In genomic region chr11:46382644-46383403, GRCh38 we compare ENCODE assay signal across 8 cellular contexts. TPM values are rescaled to one million over a fixed set of nuclear protein-coding genes. Genes with fewer than 3 reads are reported as not detected.
DNase-seq lines count a peak whose midpoint lies in the region; ATAC-seq and TF ChIP-seq lines count a peak whose summit lies in the region.

No MANE protein-coding gene starts in this region.

- TF ChIP-seq EP300 in neural cell (conservative IDR thresholded peaks at IDR 0.05; ENCODE audit: poor library complexity, severe bottlenecking), result no peak

- DNase-seq in SHP77 (lab: John Stamatoyannopoulos, UW), result peak; percentile 50 to 59
- DNase-seq in SHP77 treated with DMSO at 0.1 percent for 48 hours (lab: John Stamatoyannopoulos, UW), result no peak
- DNase-seq in NCI-H526 treated with DMSO at 0.1 percent for 48 hours (lab: John Stamatoyannopoulos, UW), result peak; percentile 50
- DNase-seq in effector memory CD4-positive, alpha-beta T cell, result no peak

- no peak for TF ChIP-seq RAD21 in neural cell (conservative IDR thresholded peaks at IDR 0.05)

- peaks cover 14% of the 10 kb centered on the region for H3K79me2 ChIP-seq in neural cell (replicated peaks; ENCODE audit: insufficient read depth, low read length)

- H3K4me1 ChIP-seq in effector memory CD4-positive, alpha-beta T cell (ENCODE audit: control insufficient read depth, insufficient read depth, low read length, poor library complexity, severe bottlenecking), result peaks cover 11% of the 10 kb centered on the region

- H3K9me3 ChIP-seq in effector memory CD4-positive, alpha-beta T cell (ENCODE audit: control insufficient read depth, low read length), result no peaks in the 10 kb centered on the region
- no peaks in the 10 kb centered on the region for H3K9me3 ChIP-seq in neural cell (ENCODE audit: low read length)

- peak overlapping the region; percentile 60 for H3K4me3 ChIP-seq in effector memory CD4-positive, alpha-beta T cell (ENCODE audit: insufficient read depth, low read depth, low read length, poor library complexity, severe bottlenecking)
- H3K4me3 ChIP-seq in neural cell (ENCODE audit: low read length), result peak overlapping the region; percentile 73

- H3K4me2 ChIP-seq in neural cell (ENCODE audit: low read length), result peak overlapping the region; percentile 39

- no peaks in the 10 kb centered on the region for H3F3A ChIP-seq in neural cell (ENCODE audit: insufficient read depth, low read length, poor library complexity, severe bottlenecking)

- H3K27ac ChIP-seq in effector memory CD4-positive, alpha-beta T cell (ENCODE audit: insufficient read depth, low read length, poor library complexity, severe bottlenecking), result no peak overlapping the region
- peak overlapping the region; percentile 47 for H3K27ac ChIP-seq in neural cell (ENCODE audit: low read length)

- H3K27me3 ChIP-seq in effector memory CD4-positive, alpha-beta T cell (replicated peaks; ENCODE audit: control insufficient read depth, insufficient read depth, low read length, poor library complexity, severe bottlenecking), result peaks cover 17% of the 10 kb centered on the region
- H3K27me3 ChIP-seq in neural cell (ENCODE audit: insufficient read depth, low read depth, low read length), result peaks cover 4% of the 10 kb centered on the region

- ATAC-seq in HG03280 (IDR thresholded peaks at IDR 0.05; ENCODE audit: unreplicated experiment), result no peak
- ATAC-seq in GM18909 (IDR thresholded peaks at IDR 0.05; ENCODE audit: poor library complexity, unreplicated experiment), result no peak
- no peak for ATAC-seq in HG03565 (IDR thresholded peaks at IDR 0.05; ENCODE audit: unreplicated experiment)

- H3K9me2 ChIP-seq in neural cell (ENCODE audit: insufficient read depth, low read length), result no peaks in the 10 kb centered on the region

- H3K9ac ChIP-seq in neural cell (ENCODE audit: low read length), result peak overlapping the region; percentile 74

- peaks cover 8% of the 10 kb centered on the region for H3K36me3 ChIP-seq in effector memory CD4-positive, alpha-beta T cell (ENCODE audit: control insufficient read depth, insufficient read depth, low read length)
- no peaks in the 10 kb centered on the region for H3K36me3 ChIP-seq in neural cell (ENCODE audit: insufficient read depth, low read length)

- peak; percentile 59 for TF ChIP-seq CTCF in neural cell (IDR thresholded peaks at IDR 0.05; ENCODE audit: poor library complexity, severe bottlenecking)

- H2AFZ ChIP-seq in neural cell (ENCODE audit: low read depth, low read length), result no peak overlapping the region

- no peaks in the 10 kb centered on the region for H4K20me1 ChIP-seq in neural cell (ENCODE audit: insufficient read depth)

TF ChIP-seq in neural cell, 6 proteins besides CTCF, POLR2A, EP300 and RAD21:
- TF ChIP-seq, protein P1, sequence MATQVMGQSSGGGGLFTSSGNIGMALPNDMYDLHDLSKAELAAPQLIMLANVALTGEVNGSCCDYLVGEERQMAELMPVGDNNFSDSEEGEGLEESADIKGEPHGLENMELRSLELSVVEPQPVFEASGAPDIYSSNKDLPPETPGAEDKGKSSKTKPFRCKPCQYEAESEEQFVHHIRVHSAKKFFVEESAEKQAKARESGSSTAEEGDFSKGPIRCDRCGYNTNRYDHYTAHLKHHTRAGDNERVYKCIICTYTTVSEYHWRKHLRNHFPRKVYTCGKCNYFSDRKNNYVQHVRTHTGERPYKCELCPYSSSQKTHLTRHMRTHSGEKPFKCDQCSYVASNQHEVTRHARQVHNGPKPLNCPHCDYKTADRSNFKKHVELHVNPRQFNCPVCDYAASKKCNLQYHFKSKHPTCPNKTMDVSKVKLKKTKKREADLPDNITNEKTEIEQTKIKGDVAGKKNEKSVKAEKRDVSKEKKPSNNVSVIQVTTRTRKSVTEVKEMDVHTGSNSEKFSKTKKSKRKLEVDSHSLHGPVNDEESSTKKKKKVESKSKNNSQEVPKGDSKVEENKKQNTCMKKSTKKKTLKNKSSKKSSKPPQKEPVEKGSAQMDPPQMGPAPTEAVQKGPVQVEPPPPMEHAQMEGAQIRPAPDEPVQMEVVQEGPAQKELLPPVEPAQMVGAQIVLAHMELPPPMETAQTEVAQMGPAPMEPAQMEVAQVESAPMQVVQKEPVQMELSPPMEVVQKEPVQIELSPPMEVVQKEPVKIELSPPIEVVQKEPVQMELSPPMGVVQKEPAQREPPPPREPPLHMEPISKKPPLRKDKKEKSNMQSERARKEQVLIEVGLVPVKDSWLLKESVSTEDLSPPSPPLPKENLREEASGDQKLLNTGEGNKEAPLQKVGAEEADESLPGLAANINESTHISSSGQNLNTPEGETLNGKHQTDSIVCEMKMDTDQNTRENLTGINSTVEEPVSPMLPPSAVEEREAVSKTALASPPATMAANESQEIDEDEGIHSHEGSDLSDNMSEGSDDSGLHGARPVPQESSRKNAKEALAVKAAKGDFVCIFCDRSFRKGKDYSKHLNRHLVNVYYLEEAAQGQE (IDR thresholded peaks at IDR 0.05; ENCODE audit: borderline replicate concordance), result no peak
- peak; percentile 44 for TF ChIP-seq SMC3 (conservative IDR thresholded peaks at IDR 0.05; ENCODE audit: poor library complexity)

RNA-seq across cellular contexts. Expression of gene MDK, which starts 1.4 kb away (rescaled TPM):
- 90.3 and 120 TPM in 2 replicates for polyA plus RNA-seq in neural cell
- 34.3 and 38.1 TPM in 2 replicates for polyA minus RNA-seq in neural cell

RNA-seq across cellular contexts. Expression of gene CHRM4, which starts 8.8 kb away (rescaled TPM):
- polyA plus RNA-seq in neural cell, result 8.2 and 11.6 TPM in 2 replicates
- 18.4 and 24.1 TPM in 2 replicates for polyA minus RNA-seq in neural cell

RNA-seq across cellular contexts. Expression of gene DGKZ, which starts 35.6 kb away (rescaled TPM):
- polyA plus RNA-seq in neural cell, result 55.7 and 91.0 TPM in 2 replicates
- 62.5 and 66.7 TPM in 2 replicates for polyA minus RNA-seq in neural cell

Comparison
In these comparisons a context has a peak if more than half of its experiments do, and no peak if none do; other contexts are left out.
1. DNase-seq: peak in SHP77 (2 of 2) and NCI-H526 treated with DMSO at 0.1 percent for 48 hours (single experiment); none in SHP77 treated with DMSO at 0.1 percent for 48 hours (single experiment) and effector memory CD4-positive, alpha-beta T cell (0 of 3).